Comparison of ENCODE assay signal across 6 cellular contexts in the genomic region with DNA sequence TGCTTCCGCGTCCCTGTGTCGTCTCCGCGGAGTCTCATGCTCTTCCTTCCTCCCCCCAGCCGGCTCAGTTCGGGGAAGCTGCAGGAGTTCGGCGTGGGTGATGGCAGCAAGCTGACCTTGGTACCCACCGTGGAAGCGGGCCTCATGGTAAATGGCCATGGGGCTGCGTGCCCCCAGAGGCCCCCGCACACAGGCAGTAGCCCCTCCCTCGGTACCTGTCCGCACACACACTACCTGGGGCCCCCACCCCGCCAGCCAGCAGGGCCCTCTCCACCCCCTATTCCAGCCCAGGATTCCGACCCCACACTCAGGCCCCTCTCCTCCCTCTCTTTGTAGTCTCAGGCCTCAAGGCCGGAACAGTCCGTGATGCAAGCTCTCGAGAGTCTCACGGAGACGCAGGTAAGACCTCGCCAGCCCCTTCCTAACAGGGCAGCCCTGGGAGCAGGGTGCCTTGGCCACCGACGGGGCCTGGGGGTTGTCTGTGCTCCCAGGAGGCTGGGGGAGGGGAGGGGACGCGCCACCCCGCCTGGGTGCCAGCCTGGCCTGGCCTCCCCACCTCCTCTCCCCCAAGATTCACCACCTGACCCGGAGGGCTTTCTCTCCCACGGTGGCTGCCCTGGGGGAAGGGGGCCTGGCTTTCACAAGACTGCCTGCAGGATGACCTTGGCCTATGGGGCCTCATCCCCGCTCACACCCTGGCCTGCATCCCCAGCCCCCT. TPM values are rescaled to one million over a fixed set of nuclear protein-coding genes. Genes with fewer than 3 reads are reported as not detected.
DNase-seq lines count a peak whose midpoint lies in the region; ATAC-seq, FAIRE-seq and TF ChIP-seq lines count a peak whose summit lies in the region.

No MANE protein-coding gene starts in this region.

- FAIRE-seq in frontal cortex (lab: Jason Lieb, UNC), result no peak

- no peak for DNase-seq in GM23338 (ENCODE audit: low spot score)
- DNase-seq in activated CD4-positive, alpha-beta T cell treated with anti-CD3 and anti-CD28 coated beads for 48 hours, result peak; percentile 80
- peak in 1 of 2 donors; percentile 84 for DNase-seq in heart right ventricle
- DNase-seq in substantia nigra (lab: John Stamatoyannopoulos, UW), result peak in 30 of 49 donors; percentile 32 to 89 (median 63)
- DNase-seq in frontal cortex (ENCODE audit: low spot score in 2 of 2), result no peak

- 4 to 6% methylated on average over 30 to 31 of the region's 31 CpGs for WGBS in heart right ventricle, 2 donors

- H3K27me3 Mint-ChIP-seq in GM23338 (ENCODE audit: insufficient read depth, low read depth, poor library complexity), result peaks cover 24% of the 10 kb centered on the region

- H3K36me3 ChIP-seq in GM23338 (ENCODE audit: insufficient read depth), result peaks cover 19% of the 10 kb centered on the region
- peaks cover 15 to 55% (median 31%) of the 10 kb centered on the region in 9 donors for H3K36me3 ChIP-seq in heart right ventricle

- H3K4me3 ChIP-seq in GM23338 (peak overlapping the region; percentile 94), heart right ventricle (peak overlapping the region; percentile 58 to 99 (median 94))

- no peak overlapping the region for H2AFZ ChIP-seq in GM23338

- H3K4me1 ChIP-seq in GM23338 (ENCODE audit: insufficient read depth), result no peaks in the 10 kb centered on the region; the same call in 1 of the 2 replicates
- peaks cover 39 to 75% (median 66%) of the 10 kb centered on the region in 9 donors for H3K4me1 ChIP-seq in heart right ventricle

- H3K79me2 ChIP-seq in GM23338 (replicated peaks; ENCODE audit: insufficient read depth), result peaks cover 40% of the 10 kb centered on the region

- H3K4me3 Mint-ChIP-seq in GM23338, result peak overlapping the region; percentile 88

- H3F3A ChIP-seq in GM23338 (replicated peaks; ENCODE audit: low read depth), result peaks cover 27% of the 10 kb centered on the region

- no peaks in the 10 kb centered on the region for H3K9me3 ChIP-seq in heart right ventricle

- H3K36me3 Mint-ChIP-seq in GM23338 (ENCODE audit: low read depth), result peaks cover 53% of the 10 kb centered on the region

- peaks cover 17% of the 10 kb centered on the region for H3K4me1 Mint-ChIP-seq in GM23338

- peaks cover 17% of the 10 kb centered on the region for H4K20me1 ChIP-seq in GM23338 (replicated peaks; ENCODE audit: insufficient read depth)

- H3K27ac ChIP-seq in GM23338 (ENCODE audit: low read depth) (peak overlapping the region; percentile 74), heart right ventricle (peak overlapping the region; percentile 95 to 100 (median 100)), substantia nigra (ENCODE audit: low read depth, low read length, poor library complexity, severe bottlenecking) (peak overlapping the region; percentile 100)

- TF ChIP-seq CTCF in GM23338 (conservative IDR thresholded peaks at IDR 0.05; ENCODE audit: low read depth in 2 of 2) (no peak), heart right ventricle (IDR thresholded peaks at IDR 0.05) (no peak)

- peak overlapping the region; percentile 96 for H3K27ac Mint-ChIP-seq in GM23338

- H3K27me3 ChIP-seq in GM23338 (ENCODE audit: insufficient read depth) (no peaks in the 10 kb centered on the region), heart right ventricle (no peaks in the 10 kb centered on the region)

- ATAC-seq in GM23338, result peak; percentile 0; the same call in 1 of the 3 replicates
- ATAC-seq in heart right ventricle, result peak in 6 of 8 donors; percentile 0 to 6 (median 0)
- ATAC-seq in HG03520 (IDR thresholded peaks at IDR 0.05; ENCODE audit: unreplicated experiment), result no peak

- intact Hi-C loops in heart right ventricle (cut with DNase I), result no loop called here

- no peaks in the 10 kb centered on the region; the same call in 1 of the 3 replicates for H3K9me3 Mint-ChIP-seq in GM23338

- H3K4me2 ChIP-seq in GM23338, result peak overlapping the region; percentile 91

- no peaks in the 10 kb centered on the region for H3K9me2 ChIP-seq in GM23338 (ENCODE audit: insufficient read depth)

TF ChIP-seq in GM23338, 12 proteins besides CTCF, POLR2A, EP300 and RAD21 (continues in another document):
- TF ChIP-seq, protein P1, sequence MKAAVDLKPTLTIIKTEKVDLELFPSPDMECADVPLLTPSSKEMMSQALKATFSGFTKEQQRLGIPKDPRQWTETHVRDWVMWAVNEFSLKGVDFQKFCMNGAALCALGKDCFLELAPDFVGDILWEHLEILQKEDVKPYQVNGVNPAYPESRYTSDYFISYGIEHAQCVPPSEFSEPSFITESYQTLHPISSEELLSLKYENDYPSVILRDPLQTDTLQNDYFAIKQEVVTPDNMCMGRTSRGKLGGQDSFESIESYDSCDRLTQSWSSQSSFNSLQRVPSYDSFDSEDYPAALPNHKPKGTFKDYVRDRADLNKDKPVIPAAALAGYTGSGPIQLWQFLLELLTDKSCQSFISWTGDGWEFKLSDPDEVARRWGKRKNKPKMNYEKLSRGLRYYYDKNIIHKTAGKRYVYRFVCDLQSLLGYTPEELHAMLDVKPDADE (IDR thresholded peaks at IDR 0.05), result no peak
- TF ChIP-seq EZH2phosphoT487 (IDR thresholded peaks at IDR 0.05; ENCODE audit: unreplicated experiment), result no peak
- TF ChIP-seq STAT1 (IDR thresholded peaks at IDR 0.05; ENCODE audit: unreplicated experiment), result no peak
- TF ChIP-seq EZH2 (IDR thresholded peaks at IDR 0.05; ENCODE audit: low read depth, unreplicated experiment), result no peak
- TF ChIP-seq JUNB (IDR thresholded peaks at IDR 0.05; ENCODE audit: unreplicated experiment), result no peak
- TF ChIP-seq POLR2AphosphoS5 (IDR thresholded peaks at IDR 0.05; ENCODE audit: low read depth), result no peak
- no peak for TF ChIP-seq NANOG (IDR thresholded peaks at IDR 0.05; ENCODE audit: borderline replicate concordance)
- TF ChIP-seq ZNF331 (CRISPR knock-in tag; IDR thresholded peaks at IDR 0.05; ENCODE audit: low read depth), result no peak

RNA-seq across cellular contexts. Expression of gene MIDN, which starts 3.3 kb away (rescaled TPM):
- total RNA-seq in GM23338 (2014; rRNA removed; shearing (Covaris generic)), result 84.5 and 113 TPM in 2 replicates
- 28.6 and 33.3 TPM in 2 replicates for polyA plus RNA-seq in GM23338 (2016; fragmentation: Nextera tagmentation; extraction: Ambion mirVana)
- total RNA-seq in heart right ventricle, result 100 to 1,000 TPM in 2 of 10 donors, 10 to 100 TPM in 8; 45.9 to 236 (median 68.5) TPM
- polyA plus RNA-seq in heart right ventricle, result 10 to 100 TPM; 22.7 to 48.6 TPM
- total RNA-seq in frontal cortex, result 14.3 TPM

RNA-seq across cellular contexts. Expression of gene ATP5F1D, which starts 10.1 kb away (rescaled TPM):
- total RNA-seq in GM23338 (2014; rRNA removed; shearing (Covaris generic)), result 78.7 and 139 TPM in 2 replicates
- polyA plus RNA-seq in GM23338 (2016; fragmentation: Nextera tagmentation; extraction: Ambion mirVana) (396 and 420 TPM in 2 replicates), heart right ventricle (1,000 to 10,000 TPM in 1 of 2 donors, 100 to 1,000 TPM in 1; 821 to 2,879 TPM)
- total RNA-seq in heart right ventricle (100 to 1,000 TPM; 491 to 770 (median 553) TPM), frontal cortex (11.0 TPM)

RNA-seq across cellular contexts. Expression of gene CBARP, which starts 13.9 kb away (rescaled TPM):
- 10.8 and 14.1 TPM in 2 replicates for total RNA-seq in GM23338 (2014; rRNA removed; shearing (Covaris generic))
- polyA plus RNA-seq in GM23338 (2016; fragmentation: Nextera tagmentation; extraction: Ambion mirVana) (2.0 TPM in 2 replicates), heart right ventricle (1 to 10 TPM in 1 of 2 donors, under 1 TPM in 1; 0.73 to 1.3 TPM)
- total RNA-seq in heart right ventricle (1 to 10 TPM in 9 of 10 donors, under 1 TPM in 1; 0.96 to 2.2 (median 1.4) TPM), frontal cortex (5.3 TPM)

RNA-seq across cellular contexts. Expression of gene CIRBP, which starts 17.5 kb away (rescaled TPM):
- 152 and 202 TPM in 2 replicates for total RNA-seq in GM23338 (2014; rRNA removed; shearing (Covaris generic))
- polyA plus RNA-seq in GM23338 (2016; fragmentation: Nextera tagmentation; extraction: Ambion mirVana), result 153 and 160 TPM in 2 replicates
- total RNA-seq in heart right ventricle, result 100 to 1,000 TPM; 227 to 356 (median 280) TPM
- 100 to 1,000 TPM; 180 to 344 TPM for polyA plus RNA-seq in heart right ventricle
- total RNA-seq in frontal cortex, result 573 TPM

RNA-seq across cellular contexts. Expression of gene FAM174C, which starts 23.7 kb away (rescaled TPM):
- 39.2 and 60.4 TPM in 2 replicates for total RNA-seq in GM23338 (2014; rRNA removed; shearing (Covaris generic))
- polyA plus RNA-seq in GM23338 (2016; fragmentation: Nextera tagmentation; extraction: Ambion mirVana) (62.3 and 68.0 TPM in 2 replicates), heart right ventricle (10 to 100 TPM; 40.2 to 70.2 TPM)
- total RNA-seq in heart right ventricle (10 to 100 TPM in 7 of 10 donors, 1 to 10 TPM in 3; 8.2 to 19.0 (median 12.7) TPM), frontal cortex (8.6 TPM)

Comparison
In these comparisons a context has a peak if more than half of its experiments do, and no peak if none do; other contexts are left out.
1. DNase-seq: peak in activated CD4-positive, alpha-beta T cell treated with anti-CD3 and anti-CD28 coated beads for 48 hours (single experiment) and substantia nigra (30 of 49); none in GM23338 (single experiment) and frontal cortex (0 of 2).
2. Peak in every context shown above with its lines, with median percentiles within 50 percentile points of each other: H3K27ac ChIP-seq.